In the genomic region with DNA sequence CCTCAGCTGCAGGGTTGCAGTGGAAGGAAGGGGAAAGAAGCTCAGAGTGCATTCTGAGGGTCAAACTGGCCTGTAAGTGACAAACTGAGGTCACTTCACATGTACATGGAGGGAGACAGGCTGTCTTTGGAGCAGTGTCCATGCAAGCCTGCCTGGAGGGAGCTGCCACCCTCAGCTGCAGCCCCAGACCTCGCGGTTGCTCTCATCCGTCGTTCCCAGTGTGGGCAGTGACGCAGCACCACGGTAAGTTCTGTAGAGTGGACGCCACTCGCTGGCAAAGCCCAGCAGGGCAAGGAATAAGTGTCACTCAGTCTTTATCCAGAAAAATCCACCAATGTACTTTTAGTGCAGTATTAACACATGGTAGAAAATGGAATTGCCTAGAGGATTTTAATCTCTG, we compare ENCODE assay signal across 29 cellular contexts.
"Had no signal": no experiment of that assay in that cellular context is flagged by ENCODE, and none has a peak within 500 bp of the region (broad histone marks: within the 10 kb centered on the region; RNA-seq: fewer than 3 reads in every experiment).

No MANE protein-coding gene starts in this region.

- H3K9me3 ChIP-seq: neutrophil, ovary, psoas muscle, right lobe of liver, sigmoid colon, stomach, thoracic aorta, thyroid gland, tibial nerve, upper lobe of left lung, vagina had no signal

- H3K36me3 ChIP-seq: neural progenitor cell, neutrophil, ovary, right lobe of liver, sigmoid colon, stomach, thoracic aorta, thyroid gland, tibial nerve, upper lobe of left lung, vagina had no signal

- H3K9me3 Mint-ChIP-seq: natural killer cell; nephron; neural progenitor cell; stimulated activated effector memory CD8-positive, alpha-beta T cell treated with anti-CD3 and anti-CD28 coated beads, Interleukin-12 subunit alpha, Interleukin-12 subunit beta, amount 100 ng/mL, for 72 hours; stimulated activated naive B cell treated with anti-CD40 and anti-IgM and Interleukin-4, amounts not matched to agents 10 μg/mL and 1 μg/mL and 100 μg/mL, for 72 hours; stimulated activated naive CD8-positive, alpha-beta T cell treated with anti-CD3 and anti-CD28 coated beads, Interleukin-15, Interleukin-2, amounts not matched to agents 100 ng/mL and 50 ng/mL, for 24 hours had no signal

- H3K4me1 ChIP-seq: parathyroid adenoma, upper lobe of left lung had no signal

- H3K27ac ChIP-seq: neural progenitor cell, neutrophil, ovary, parathyroid adenoma, psoas muscle, right lobe of liver, sigmoid colon, stomach, thoracic aorta, thyroid gland, tibial nerve, upper lobe of left lung, vagina had no signal

- H3K27me3 Mint-ChIP-seq: naive thymus-derived CD4-positive, alpha-beta T cell; stimulated activated naive B cell treated with anti-CD40 and anti-IgM and Interleukin-4, amounts not matched to agents 10 μg/mL and 1 μg/mL and 100 μg/mL, for 72 hours; stimulated activated naive CD8-positive, alpha-beta T cell treated with anti-CD3 and anti-CD28 coated beads, Interleukin-15, Interleukin-2, amounts not matched to agents 100 ng/mL and 50 ng/mL, for 24 hours had no signal

- H3K4me3 ChIP-seq: neural progenitor cell, ovary, psoas muscle, right lobe of liver, sigmoid colon, stomach, thoracic aorta, thyroid gland, tibial nerve, upper lobe of left lung, vagina had no signal

- H3K36me3 Mint-ChIP-seq: natural killer cell; neural progenitor cell; stimulated activated effector memory CD8-positive, alpha-beta T cell treated with anti-CD3 and anti-CD28 coated beads, Interleukin-12 subunit alpha, Interleukin-12 subunit beta, amount 100 ng/mL, for 72 hours had no signal

- H3K4me3 Mint-ChIP-seq: naive thymus-derived CD4-positive, alpha-beta T cell; natural killer cell; nephron; neural progenitor cell; stimulated activated effector memory CD8-positive, alpha-beta T cell treated with anti-CD3 and anti-CD28 coated beads, Interleukin-12 subunit alpha, Interleukin-12 subunit beta, amount 100 ng/mL, for 72 hours; stimulated activated naive B cell treated with anti-CD40 and anti-IgM and Interleukin-4, amounts not matched to agents 10 μg/mL and 1 μg/mL and 100 μg/mL, for 72 hours; stimulated activated naive CD8-positive, alpha-beta T cell treated with anti-CD3 and anti-CD28 coated beads, Interleukin-15, Interleukin-2, amounts not matched to agents 100 ng/mL and 50 ng/mL, for 24 hours had no signal

- H3K27ac Mint-ChIP-seq: naive thymus-derived CD4-positive, alpha-beta T cell; natural killer cell; neural progenitor cell; progenitor cell of endocrine pancreas; stimulated activated effector memory CD8-positive, alpha-beta T cell treated with anti-CD3 and anti-CD28 coated beads, Interleukin-12 subunit alpha, Interleukin-12 subunit beta, amount 100 ng/mL, for 72 hours; stimulated activated naive B cell treated with anti-CD40 and anti-IgM and Interleukin-4, amounts not matched to agents 10 μg/mL and 1 μg/mL and 100 μg/mL, for 72 hours; stimulated activated naive CD8-positive, alpha-beta T cell treated with anti-CD3 and anti-CD28 coated beads, Interleukin-15, Interleukin-2, amounts not matched to agents 100 ng/mL and 50 ng/mL, for 24 hours had no signal

- FAIRE-seq: small intestine, urothelium cell line had no signal

- H3K27me3 ChIP-seq: neural progenitor cell, neutrophil, ovary, right lobe of liver, sigmoid colon, stomach, thyroid gland, tibial nerve, upper lobe of left lung, vagina had no signal

- H3K9ac ChIP-seq: neural progenitor cell, parathyroid adenoma had no signal

- DNase-seq: naive thymus-derived CD4-positive, alpha-beta T cell; natural killer cell; nucleus accumbens; ovary; psoas muscle; right cardiac atrium; right lobe of liver; sigmoid colon; small intestine; stimulated activated CD4-positive, alpha-beta T cell treated with anti-CD3 and anti-CD28 coated beads, Interleukin-15, amount 100 ng/mL, for 24 hours; stimulated activated CD4-positive, alpha-beta T cell treated with anti-CD3 and anti-CD28 coated beads, Interleukin-2, amount 100 ng/mL, for 24 hours; stimulated activated CD4-positive, alpha-beta T cell treated with anti-CD3 and anti-CD28 coated beads, Interleukin-2, amount 100 ng/mL, for 48 hours; stimulated activated CD4-positive, alpha-beta T cell treated with anti-CD3 and anti-CD28 coated beads, Interleukin-4, amount 100 ng/mL, for 24 hours; stimulated activated naive B cell treated with anti-CD40 and anti-IgM and Interleukin-4, amounts not matched to agents 10 μg/mL and 1 μg/mL and 100 μg/mL, for 72 hours; stimulated activated naive CD4-positive, alpha-beta T cell treated with Interleukin-2 at 50 U/mL for 16 hours; stomach; thyroid gland; upper lobe of left lung had no signal
